8 cellular contexts compared by ENCODE assay signal in genomic region chr9:33447404-33448158, GRCh38. TPM values are rescaled to one million over a fixed set of nuclear protein-coding genes. Genes with fewer than 3 reads are reported as not detected.
A peak's percentile ranks its signal among the peaks of the same experiment; 100 is the strongest.
DNase-seq lines count a peak whose midpoint lies in the region; ATAC-seq and TF ChIP-seq lines count a peak whose summit lies in the region.

AQP3 (minus strand) TSS chr9:33447593; CDS start chr9:33447530, 63 bp downstream.

- DNase-seq in GM12864 (ENCODE audit: low read depth): no peak
- peak in 1 of 2 experiments; percentile 58 for DNase-seq in HL-60 (ENCODE audit: low read depth in 1 of 2, low spot score in 1 of 2)
- DNase-seq in RWPE1 (ENCODE audit: low spot score): peak; percentile 47
- peak; percentile 68 for DNase-seq in activated naive CD4-positive, alpha-beta T cell treated with anti-CD3 and anti-CD28 coated beads, Interleukin-2, amount 50 U/mL, for 16 hours
- peak; percentile 66 for DNase-seq in left ventricle myocardium inferior
- peak; percentile 81 for DNase-seq in prostate gland (ENCODE audit: low spot score)
- DNase-seq in NCI-H774 (lab: John Stamatoyannopoulos, UW): no peak

- POLR2A ChIA-PET in RWPE1 (lab: Yijun Ruan, JAX; ENCODE audit: low non-redundant PET): no interaction called here

- ATAC-seq in GM18873 (IDR thresholded peaks at IDR 0.05; ENCODE audit: low FRiP score, unreplicated experiment): no peak

- H3K4me3 ChIP-seq in GM12864 (ENCODE audit: low read depth, low read length) (peak within 1 kb of the TSS; percentile 37), HL-60 (replicated peaks; ENCODE audit: insufficient read depth, low read length) (peak within 1 kb of the TSS; percentile 34), left ventricle myocardium inferior (peak within 1 kb of the TSS; percentile 72), prostate gland (peak within 1 kb of the TSS; percentile 44 to 61)

- 2% methylated on average over 47 of the region's 48 CpGs for WGBS in prostate gland

- CTCF ChIA-PET in RWPE1 (lab: Yijun Ruan, JAX): interaction anchor here (0.6 to 4.0 kb wide), 9 partner anchors 10 to 73 kb away, joined by 3 to 10 read pairs (median 3); partner anchors contain the start of gene AQP7

- peaks cover 30% of the 10 kb centered on the region for H3K4me1 ChIP-seq in left ventricle myocardium inferior
- H3K4me1 ChIP-seq in prostate gland (replicated peaks): peaks cover 7% of the 10 kb centered on the region

- H3K27ac ChIP-seq in HL-60 (replicated peaks): no peak within 1 kb of the TSS
- peak within 1 kb of the TSS; percentile 76 for H3K27ac ChIP-seq in RWPE1
- H3K27ac ChIP-seq in left ventricle myocardium inferior (replicated peaks): peak within 1 kb of the TSS; percentile 83
- peak within 1 kb of the TSS; percentile 84 to 91 for H3K27ac ChIP-seq in prostate gland

- H3K36me3 ChIP-seq in left ventricle myocardium inferior (no peaks in the 10 kb centered on the region), prostate gland (peaks cover 3 to 4% of the 10 kb centered on the region in 2 donors)

- intact Hi-C loops in left ventricle myocardium inferior (cut with micrococcal nuclease) (no loop called here), prostate gland (cut with DNase I) (no loop called here)

- H3K27me3 ChIP-seq in HL-60 (ENCODE audit: insufficient read depth, poor library complexity, severe bottlenecking): no peaks in the 10 kb centered on the region
- H3K27me3 ChIP-seq in left ventricle myocardium inferior (ENCODE audit: low read depth): no peaks in the 10 kb centered on the region
- H3K27me3 ChIP-seq in prostate gland (replicated peaks; ENCODE audit: insufficient read depth): no peaks in the 10 kb centered on the region

- H3K9me3 ChIP-seq in left ventricle myocardium inferior (replicated peaks): no peaks in the 10 kb centered on the region
- H3K9me3 ChIP-seq in prostate gland: no peaks in the 10 kb centered on the region

- TF ChIP-seq CTCF in GM12864 (IDR thresholded peaks at IDR 0.05; ENCODE audit: low read depth, low read length, missing control alignments) (peak; percentile 23), HL-60 (IDR thresholded peaks at IDR 0.05; ENCODE audit: insufficient read depth, low read length) (no peak), RWPE1 (conservative IDR thresholded peaks at IDR 0.05; ENCODE audit: low read depth) (no peak; the same call in none of the 2 replicates), left ventricle myocardium inferior (IDR thresholded peaks at IDR 0.05; ENCODE audit: borderline replicate concordance) (peak; percentile 56), prostate gland (IDR thresholded peaks at IDR 0.05) (peak; percentile 13 to 70 (median 36))

- peak; percentile 78 for TF ChIP-seq POLR2A in prostate gland (IDR thresholded peaks at IDR 0.05)

RNA-seq across cellular contexts. Expression of gene AQP3, which starts in this region (rescaled TPM):
- total RNA-seq in left ventricle myocardium inferior: 13.6 TPM
- total RNA-seq in prostate gland: 100 to 1,000 TPM; 200 to 327 TPM

Comparison
In these comparisons a context has a peak if more than half of its experiments do, and no peak if none do; other contexts are left out.
1. RNA of gene AQP3 (total RNA-seq): 200 to 327 TPM in prostate gland; 13.6 TPM in left ventricle myocardium inferior (single experiment); every median in the first group is over 10 times any median in the second.
2. DNase-seq: peak in RWPE1 (single experiment), activated naive CD4-positive, alpha-beta T cell treated with anti-CD3 and anti-CD28 coated beads, Interleukin-2, amount 50 U/mL, for 16 hours (single experiment), left ventricle myocardium inferior (single experiment) and prostate gland (single experiment); none in GM12864 (single experiment) and NCI-H774 (single experiment).
3. CTCF ChIP-seq: peak in GM12864 (single experiment), left ventricle myocardium inferior (single experiment) and prostate gland (4 of 4); none in HL-60 (single experiment) and RWPE1 (single experiment).
4. Peak in every context shown above with its lines, with median percentiles within 50 percentile points of each other: H3K4me3 ChIP-seq.